ENCODE assay signal across 20 cellular contexts in genomic region chr21:42059141-42059540, GRCh38. TPM values are rescaled to one million over a fixed set of nuclear protein-coding genes. Genes with fewer than 3 reads are reported as not detected.
DNase-seq lines count a peak whose midpoint lies in the region; ATAC-seq and TF ChIP-seq lines count a peak whose summit lies in the region.
"Had no signal": no experiment of that assay in that cellular context is flagged by ENCODE, and none has a peak within 500 bp of the region (broad histone marks: within the 10 kb centered on the region; RNA-seq: fewer than 3 reads in every experiment).

No MANE protein-coding gene starts in this region.

- H3K9me3 ChIP-seq in CD4-positive, CD25-positive, alpha-beta regulatory T cell (ENCODE audit: control insufficient read depth in 2 of 2, low read length in 2 of 2) = no peaks in the 10 kb centered on the region
- H3K9me3 ChIP-seq in RWPE2 (ENCODE audit: severe bottlenecking) (no peaks in the 10 kb centered on the region), right lobe of liver (no peaks in the 10 kb centered on the region), spleen (no peaks in the 10 kb centered on the region)

- peaks cover 5% of the 10 kb centered on the region for H3K27me3 Mint-ChIP-seq in CD4-positive, CD25-positive, alpha-beta regulatory T cell
- no peaks in the 10 kb centered on the region for H3K27me3 Mint-ChIP-seq in effector memory CD8-positive, alpha-beta T cell
- peaks cover 7% of the 10 kb centered on the region for H3K27me3 Mint-ChIP-seq in glutamatergic neuron (ENCODE audit: unreplicated experiment)

- TF ChIP-seq POLR2A in right lobe of liver (IDR thresholded peaks at IDR 0.05) (no peak), spleen (IDR thresholded peaks at IDR 0.05) (no peak)

- H3K4me1 Mint-ChIP-seq in CD4-positive, CD25-positive, alpha-beta regulatory T cell = peaks cover 5 to 64% (median 16%) of the 10 kb centered on the region in 4 donors
- peaks cover 32% of the 10 kb centered on the region in 2 donors for H3K4me1 Mint-ChIP-seq in effector memory CD8-positive, alpha-beta T cell (ENCODE audit: low read depth in 2 of 2)
- peaks cover 11% of the 10 kb centered on the region for H3K4me1 Mint-ChIP-seq in glutamatergic neuron (ENCODE audit: low read depth, unreplicated experiment)

- 30% methylated on average over 2 of the region's 9 CpGs for WGBS in right lobe of liver (ENCODE audit: insufficient coverage, low coverage, low lambda C conversion rate, missing lambda C conversion rate)
- WGBS in spleen, 5 donors = 90 to 95% (median 93%) methylated on average over 2 to 9 of the region's 9 CpGs

- ATAC-seq in CD4-positive, CD25-positive, alpha-beta regulatory T cell (ENCODE audit: low read depth in 2 of 2) = no peak
- ATAC-seq in RWPE2 (ENCODE audit: low read depth) = no peak
- no peak for ATAC-seq in right lobe of liver
- ATAC-seq in effector memory CD8-positive, alpha-beta T cell (replicated peaks) = no peak
- ATAC-seq: GM12878, PC-3 had no signal

- no peaks in the 10 kb centered on the region for H3K27me3 ChIP-seq in CD4-positive, CD25-positive, alpha-beta regulatory T cell (ENCODE audit: control insufficient read depth, insufficient read depth, low read length)
- H3K27me3 ChIP-seq in RWPE2 (ENCODE audit: insufficient read depth, poor library complexity, severe bottlenecking) (no peaks in the 10 kb centered on the region), right lobe of liver (no peaks in the 10 kb centered on the region), spleen (replicated peaks in 1 of 7) (no peaks in the 10 kb centered on the region)

- H3K36me3 ChIP-seq in CD4-positive, CD25-positive, alpha-beta regulatory T cell (ENCODE audit: control insufficient read depth, insufficient read depth, low read length) = no peaks in the 10 kb centered on the region
- no peaks in the 10 kb centered on the region for H3K36me3 ChIP-seq in RWPE2 (ENCODE audit: low read depth)
- H3K36me3 ChIP-seq in right lobe of liver = no peaks in the 10 kb centered on the region
- H3K36me3 ChIP-seq in spleen = no peaks in the 10 kb centered on the region

- H3K9me3 Mint-ChIP-seq in CD4-positive, CD25-positive, alpha-beta regulatory T cell = no peaks in the 10 kb centered on the region
- no peaks in the 10 kb centered on the region for H3K9me3 Mint-ChIP-seq in effector memory CD8-positive, alpha-beta T cell
- peaks cover 4% of the 10 kb centered on the region for H3K9me3 Mint-ChIP-seq in glutamatergic neuron (ENCODE audit: unreplicated experiment)

- no peak overlapping the region for H3K4me3 ChIP-seq in CD4-positive, CD25-positive, alpha-beta regulatory T cell (ENCODE audit: low read depth, low read length)
- no peak overlapping the region for H3K4me3 ChIP-seq in RWPE2 (ENCODE audit: severe bottlenecking)
- H3K4me3 ChIP-seq in right lobe of liver = no peak overlapping the region
- no peak overlapping the region for H3K4me3 ChIP-seq in spleen
- H3K4me3 ChIP-seq: GM12878 had no signal

- H3K4me1 ChIP-seq in CD4-positive, CD25-positive, alpha-beta regulatory T cell (ENCODE audit: control insufficient read depth, insufficient read depth, low read length, poor library complexity, severe bottlenecking) = peaks cover 36% of the 10 kb centered on the region
- H3K4me1 ChIP-seq in RWPE2 (ENCODE audit: insufficient read depth, poor library complexity, severe bottlenecking) (peaks cover 21% of the 10 kb centered on the region), right lobe of liver (peaks cover 0 to 47% (median 26%) of the 10 kb centered on the region in 4 donors), spleen (peaks cover 17 to 70% (median 47%) of the 10 kb centered on the region in 6 donors)

- H3K27ac Mint-ChIP-seq in CD4-positive, CD25-positive, alpha-beta regulatory T cell = peak overlapping the region; percentile 79 to 99 (median 82)
- H3K27ac Mint-ChIP-seq in effector memory CD8-positive, alpha-beta T cell = no peak overlapping the region
- no peak overlapping the region for H3K27ac Mint-ChIP-seq in glutamatergic neuron (ENCODE audit: unreplicated experiment)

- no peak for DNase-seq in CD4-positive, CD25-positive, alpha-beta regulatory T cell
- peak; percentile 48 for DNase-seq in RWPE2 (ENCODE audit: low spot score)
- DNase-seq in right lobe of liver = no peak
- peak; percentile 74 for DNase-seq in spleen
- DNase-seq in effector memory CD8-positive, alpha-beta T cell = no peak
- no peak for DNase-seq in glutamatergic neuron
- no peak for DNase-seq in GDM1 (lab: John Stamatoyannopoulos, UW)
- DNase-seq: ACHN, AML-193, DND-41, GOT3, KG1, NCI-H146, NCI-H2081, NCI-H748 treated with DMSO at 0.1 percent for 48 hours, PC-3 had no signal

- peaks cover 3% of the 10 kb centered on the region for H3K36me3 Mint-ChIP-seq in CD4-positive, CD25-positive, alpha-beta regulatory T cell
- peaks cover 9% of the 10 kb centered on the region for H3K36me3 Mint-ChIP-seq in effector memory CD8-positive, alpha-beta T cell (ENCODE audit: insufficient read depth)
- peaks cover 15% of the 10 kb centered on the region for H3K36me3 Mint-ChIP-seq in glutamatergic neuron (ENCODE audit: unreplicated experiment)

- intact Hi-C loops in right lobe of liver (cut with DNase I) = no loop called here
- intact Hi-C loops in spleen (cut with DNase I; ENCODE audit: low total_unique reads) = no loop called here

- no peak overlapping the region for H3K4me3 Mint-ChIP-seq in CD4-positive, CD25-positive, alpha-beta regulatory T cell
- H3K4me3 Mint-ChIP-seq in effector memory CD8-positive, alpha-beta T cell = no peak overlapping the region
- H3K4me3 Mint-ChIP-seq in glutamatergic neuron (ENCODE audit: unreplicated experiment) = no peak overlapping the region

- TF ChIP-seq CTCF in RWPE2 (IDR thresholded peaks at IDR 0.05; ENCODE audit: poor library complexity, severe bottlenecking) (no peak), right lobe of liver (IDR thresholded peaks at IDR 0.05) (no peak), spleen (IDR thresholded peaks at IDR 0.05 in 8 of 11, conservative IDR thresholded peaks at IDR 0.05 in 3 of 11) (no peak), glutamatergic neuron (IDR thresholded peaks at IDR 0.05; ENCODE audit: partially characterized antibody, unreplicated experiment) (no peak)

- no peak overlapping the region for H3K27ac ChIP-seq in CD4-positive, CD25-positive, alpha-beta regulatory T cell (ENCODE audit: insufficient read depth, low read length, poor library complexity, severe bottlenecking)
- H3K27ac ChIP-seq in RWPE2 (ENCODE audit: poor library complexity, severe bottlenecking) (no peak overlapping the region), right lobe of liver (peak overlapping the region; percentile 53 to 70 (median 56)), spleen (no peak overlapping the region)

RNA-seq across cellular contexts. Expression of gene UMODL1, which starts 12.0 kb away (rescaled TPM):
- total RNA-seq in CD4-positive, CD25-positive, alpha-beta regulatory T cell = 0.35 TPM
- under 1 TPM in 3 of 4 donors, not detected in 1; 0.05 to 0.10 (median 0.05) TPM for polyA plus RNA-seq in CD4-positive, CD25-positive, alpha-beta regulatory T cell
- total RNA-seq in right lobe of liver (1 to 10 TPM in 2 of 6 experiments, under 1 TPM in 2, not detected in 2; 0.06 to 1.2 (median 0.75) TPM), spleen (under 1 TPM in 5 of 7 donors, not detected in 2; 0.09 to 0.85 (median 0.28) TPM), glutamatergic neuron (ENCODE audit: unreplicated experiment) (not detected)
- polyA plus RNA-seq in spleen = under 1 TPM in 2 of 3 donors, not detected in 1; 0.02 to 0.03 TPM
- total RNA-seq: M059J, NCI-H460, PC-3, SK-MEL-5 had no signal

RNA-seq across cellular contexts. Expression of gene ZBTB21, which starts 49.0 kb away (rescaled TPM):
- total RNA-seq in CD4-positive, CD25-positive, alpha-beta regulatory T cell = 107 TPM
- 1 to 10 TPM; 2.4 to 8.0 (median 5.2) TPM for polyA plus RNA-seq in CD4-positive, CD25-positive, alpha-beta regulatory T cell
- total RNA-seq in right lobe of liver (10 to 100 TPM in 4 of 6 experiments, 1 to 10 TPM in 2; 3.0 to 28.5 (median 11.2) TPM), spleen (10 to 100 TPM; 10.6 to 21.7 (median 16.2) TPM), glutamatergic neuron (ENCODE audit: unreplicated experiment) (21.2 TPM)
- 1 to 10 TPM; 1.9 to 3.0 (median 1.9) TPM for polyA plus RNA-seq in spleen

Comparison
In these comparisons a context has a peak if more than half of its experiments do, and no peak if none do; other contexts are left out.
1. DNase-seq: peak in RWPE2 (single experiment) and spleen (single experiment); none in CD4-positive, CD25-positive, alpha-beta regulatory T cell (0 of 3), right lobe of liver (0 of 3), effector memory CD8-positive, alpha-beta T cell (0 of 3), glutamatergic neuron (single experiment) and GDM1 (single experiment).
2. H3K27ac ChIP-seq: peak in right lobe of liver (3 of 3); none in CD4-positive, CD25-positive, alpha-beta regulatory T cell (single experiment), RWPE2 (single experiment) and spleen (0 of 8).
3. H3K27ac Mint-ChIP-seq: peak in CD4-positive, CD25-positive, alpha-beta regulatory T cell (3 of 3); none in effector memory CD8-positive, alpha-beta T cell (0 of 2) and glutamatergic neuron (single experiment).